In genomic region chr17:9644910-9645751, GRCh38 we compare ENCODE assay signal across 8 cellular contexts. TPM values are rescaled to one million over a fixed set of nuclear protein-coding genes. Genes with fewer than 3 reads are reported as not detected.
DNase-seq lines count a peak whose midpoint lies in the region; ATAC-seq and TF ChIP-seq lines count a peak whose summit lies in the region.

TSS of gene USP43 (plus strand) at chr17:9645517. CDS start at chr17:9645633, 116 bp downstream.

- DNase-seq in Calu3 (peak; percentile 78), HEK293T (ENCODE audit: extremely low spot score) (peak; percentile 62), SK-N-MC (ENCODE audit: low read depth, low spot score) (no peak), dorsolateral prefrontal cortex (peak in 3 of 10 donors; percentile 31 to 60 (median 47)), thyroid gland (peak; percentile 61 to 66)

- TF ChIP-seq POLR2A in thyroid gland (IDR thresholded peaks at IDR 0.05): peak in 1 of 2 donors; percentile 83

- no peaks in the 10 kb centered on the region for H3K27me3 Mint-ChIP-seq in Calu3 (ENCODE audit: unreplicated experiment)

- TF ChIP-seq CTCF in Calu3 (IDR thresholded peaks at IDR 0.05; ENCODE audit: unreplicated experiment) (no peak), dorsolateral prefrontal cortex (IDR thresholded peaks at IDR 0.05 in 54 of 56, conservative IDR thresholded peaks at IDR 0.05 in 2 of 56; ENCODE audit: low read depth in 1 of 56, partially characterized antibody in 56 of 56) (peak in 1 of 56 donors; percentile 9), thyroid gland (IDR thresholded peaks at IDR 0.05) (no peak)

- H3K27ac ChIP-seq in SK-N-MC: no peak within 1 kb of the TSS
- peak within 1 kb of the TSS in 53 of 59 donors; percentile 28 to 89 (median 69) for H3K27ac ChIP-seq in dorsolateral prefrontal cortex
- peak within 1 kb of the TSS; percentile 59 for H3K27ac ChIP-seq in mesodermal cell (ENCODE audit: low read depth, low read length, severe bottlenecking)
- peak within 1 kb of the TSS; percentile 60 to 87 (median 73) for H3K27ac ChIP-seq in thyroid gland

- H3K9ac ChIP-seq in SK-N-MC (ENCODE audit: insufficient read length): peak within 1 kb of the TSS; percentile 69

- H3K4me1 Mint-ChIP-seq in Calu3 (ENCODE audit: low read depth, unreplicated experiment): peaks cover 11% of the 10 kb centered on the region

- BruUV-seq in Calu3 (replicated peaks; lab: Mats Ljungman, UMichigan): TSS peak; percentile 66

- H3K9me3 ChIP-seq in SK-N-MC (ENCODE audit: low read depth, low read length) (no peaks in the 10 kb centered on the region), mesodermal cell (ENCODE audit: control insufficient read depth, low read length) (no peaks in the 10 kb centered on the region), thyroid gland (no peaks in the 10 kb centered on the region)

- no peaks in the 10 kb centered on the region for H3K9me3 Mint-ChIP-seq in Calu3 (ENCODE audit: low read depth, unreplicated experiment)

- peaks cover 22% of the 10 kb centered on the region for H3K36me3 Mint-ChIP-seq in Calu3 (ENCODE audit: insufficient read depth, unreplicated experiment)

- intact Hi-C loops in Calu3 (cut with micrococcal nuclease; ENCODE audit: unreplicated experiment) (loop anchor here (2.0 to 5.0 kb wide), 2 partner anchors 32 to 68 kb away; partner anchors contain the start of genes CFAP52 and STX8), dorsolateral prefrontal cortex (cut with DNase I) (no loop called here), thyroid gland (cut with DNase I) (no loop called here)

- peak within 1 kb of the TSS; percentile 93 for H3K4me3 Mint-ChIP-seq in Calu3 (ENCODE audit: low read depth, unreplicated experiment)

- WGBS in mesodermal cell (ENCODE audit: insufficient coverage in 2 of 2), 2 experiments: 0 to 1% methylated on average over 44 to 45 of the region's 72 CpGs
- 0% methylated on average over 23 to 31 of the region's 72 CpGs for WGBS in thyroid gland, 2 donors

- H3K4me1 ChIP-seq in mesodermal cell (ENCODE audit: control insufficient read depth, insufficient read depth, low read length, poor library complexity, severe bottlenecking) (peaks cover 15% of the 10 kb centered on the region), thyroid gland (peaks cover 0 to 3% of the 10 kb centered on the region in 2 donors)

- ATAC-seq in GM19351 (IDR thresholded peaks at IDR 0.05; ENCODE audit: unreplicated experiment) (no peak), HG03565 (IDR thresholded peaks at IDR 0.05; ENCODE audit: unreplicated experiment) (no peak)

- H3K36me3 ChIP-seq in SK-N-MC (ENCODE audit: insufficient read depth, low read length): no peaks in the 10 kb centered on the region
- H3K36me3 ChIP-seq in mesodermal cell (ENCODE audit: control insufficient read depth, insufficient read depth, low read length): no peaks in the 10 kb centered on the region
- no peaks in the 10 kb centered on the region for H3K36me3 ChIP-seq in thyroid gland

- H3K27me3 ChIP-seq in dorsolateral prefrontal cortex (peaks cover 0 to 73% (median 23%) of the 10 kb centered on the region in 45 donors), thyroid gland (no peaks in the 10 kb centered on the region)

- CTCF ChIA-PET in Calu3 (lab: Charles Lee) (interaction anchor here (0.6 kb wide), 1 partner anchor 69 kb away, joined by 4 read pairs; the partner anchor contains the start of gene STX8), HEK293T (lab: Yijun Ruan, JAX) (no interaction called here)

- H3K4me3 ChIP-seq in SK-N-MC: peak within 1 kb of the TSS; percentile 84
- peak within 1 kb of the TSS; percentile 23 to 74 (median 61) for H3K4me3 ChIP-seq in dorsolateral prefrontal cortex
- peak within 1 kb of the TSS; percentile 62 for H3K4me3 ChIP-seq in mesodermal cell (ENCODE audit: extremely low read depth, insufficient read depth, low read length, poor library complexity, severe bottlenecking)
- peak within 1 kb of the TSS; percentile 40 to 68 (median 61) for H3K4me3 ChIP-seq in thyroid gland (replicated peaks in 1 of 3)

- POLR2A ChIA-PET in HEK293T (lab: Yijun Ruan, JAX): interaction anchor here (1.5 kb wide), 1 partner anchor 642 kb away, joined by 3 read pairs; no protein-coding TSS in a partner anchor

- peak within 1 kb of the TSS; percentile 91 for H3K27ac Mint-ChIP-seq in Calu3 (ENCODE audit: unreplicated experiment)

TF ChIP-seq in HEK293T, 16 proteins besides CTCF, POLR2A, EP300 and RAD21:
- no peak for TF ChIP-seq FOXM1 (IDR thresholded peaks at IDR 0.05; ENCODE audit: borderline replicate concordance)
- TF ChIP-seq ELF4 (IDR thresholded peaks at IDR 0.05): no peak
- peak; percentile 82 for TF ChIP-seq L3MBTL2 (conservative IDR thresholded peaks at IDR 0.05)
- no peak for TF ChIP-seq TARDBP (IDR thresholded peaks at IDR 0.05)
- TF ChIP-seq BHLHE40 (IDR thresholded peaks at IDR 0.05; ENCODE audit: borderline replicate concordance): no peak
- no peak for TF ChIP-seq ZNF384 (IDR thresholded peaks at IDR 0.05)
- TF ChIP-seq LEF1 (IDR thresholded peaks at IDR 0.05; ENCODE audit: borderline replicate concordance): no peak

RNA-seq across cellular contexts. Expression of gene USP43, which starts in this region (rescaled TPM):
- total RNA-seq in Calu3 (2022) (6.7 and 8.5 TPM in 2 replicates), dorsolateral prefrontal cortex (10 to 100 TPM in 86 of 120 experiments, 1 to 10 TPM in 34; 4.8 to 20.5 (median 11.6) TPM), thyroid gland (1 to 10 TPM; 3.0 to 5.1 (median 3.9) TPM)
- 1.1 TPM for polyA plus RNA-seq in mesodermal cell (2013, experiment 1 of 2)
- polyA plus RNA-seq in mesodermal cell (2013, experiment 2 of 2): 1.1 TPM
